ENCODE assay signal across 14 cellular contexts in the genomic region with DNA sequence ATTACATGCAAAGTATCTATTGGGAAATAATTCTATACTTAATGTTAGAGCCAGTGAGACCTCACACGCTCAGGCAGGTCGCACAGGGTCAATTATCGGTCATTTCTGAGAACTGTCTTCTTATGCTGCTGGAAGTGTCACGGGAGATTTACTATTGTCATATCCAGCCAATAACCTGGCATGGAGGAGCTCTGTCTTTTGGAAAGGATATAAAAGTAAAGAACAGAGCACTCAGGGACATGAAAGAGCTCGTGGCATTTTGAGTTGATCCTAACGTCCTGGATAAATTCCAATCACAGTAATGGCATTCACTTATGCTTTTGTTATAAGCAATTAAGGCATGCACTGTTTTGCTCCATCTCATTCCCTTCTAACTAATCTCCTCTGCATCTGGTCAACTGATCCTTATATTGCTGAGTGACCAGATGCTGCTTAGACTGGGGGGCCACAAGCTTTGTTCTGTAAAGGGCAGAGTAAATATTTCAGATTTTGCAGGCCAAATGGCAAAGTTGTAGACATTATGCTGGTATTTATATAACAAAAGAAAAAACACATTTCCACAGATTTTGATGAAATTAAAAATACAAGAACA.
DNase-seq lines count a peak whose midpoint lies in the region; ATAC-seq lines count a peak whose summit lies in the region.
"Had no signal": no experiment of that assay in that cellular context is flagged by ENCODE, and none has a peak within 500 bp of the region (broad histone marks: within the 10 kb centered on the region; RNA-seq: fewer than 3 reads in every experiment).

No MANE protein-coding gene starts in this region.

- ATAC-seq in esophagus mucosa = peak; percentile 20
- no peak for ATAC-seq in HG02973 (IDR thresholded peaks at IDR 0.05; ENCODE audit: unreplicated experiment)
- ATAC-seq in GM19395 (IDR thresholded peaks at IDR 0.05; ENCODE audit: unreplicated experiment) = no peak
- ATAC-seq: A549, HCT116 had no signal

- DNase-seq in NCI-H524 treated with DMSO at 0.1 percent for 48 hours (lab: John Stamatoyannopoulos, UW) = peak; percentile 79
- peak; percentile 55 for DNase-seq in SK-N-DZ (ENCODE audit: low spot score)
- DNase-seq in retina = peak; percentile 40
- no peak for DNase-seq in NCI-H1694 (lab: John Stamatoyannopoulos, UW)
- DNase-seq: Caco-2; CD8-positive, alpha-beta memory T cell; DMS53; GF-D8; GM23248 had no signal
